ENCODE assay signal across 11 cellular contexts in the genomic region with DNA sequence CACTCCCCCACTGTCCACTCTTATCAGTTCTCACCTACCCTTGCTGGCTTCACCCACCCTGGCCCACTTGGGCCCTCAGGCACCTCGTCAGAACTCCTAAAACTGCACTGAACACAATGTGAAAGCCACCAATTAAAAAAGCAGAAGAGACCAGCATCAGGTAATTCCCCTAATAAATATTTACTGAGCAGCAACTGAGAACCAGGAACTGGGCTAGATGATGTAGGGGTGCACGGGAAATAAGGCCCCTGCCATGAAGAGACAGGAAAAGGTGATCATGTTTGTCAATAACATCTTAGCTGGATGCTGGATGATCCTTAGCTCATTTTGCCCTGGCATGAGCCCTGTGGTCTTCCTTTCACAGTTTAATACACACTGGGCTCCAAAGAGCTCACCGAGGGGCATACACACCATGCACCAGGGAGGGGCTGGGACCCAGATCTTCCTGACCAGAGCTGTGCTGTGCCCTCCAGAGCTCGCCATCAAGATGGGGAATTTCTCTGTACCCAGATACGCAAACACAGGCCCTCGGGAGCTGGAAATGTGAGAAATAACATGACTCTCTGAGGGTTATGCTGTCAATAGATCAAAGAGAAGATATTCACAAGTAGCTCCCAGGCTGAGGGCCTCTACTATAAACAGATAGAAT.
DNase-seq lines count a peak whose midpoint lies in the region; ATAC-seq and TF ChIP-seq lines count a peak whose summit lies in the region.
"Had no signal": no experiment of that assay in that cellular context is flagged by ENCODE, and none has a peak within 500 bp of the region (broad histone marks: within the 10 kb centered on the region; RNA-seq: fewer than 3 reads in every experiment).

No MANE protein-coding gene starts in this region.

- peaks cover 0 to 9% (median 4%) of the 10 kb centered on the region in 7 donors for H3K9me3 Mint-ChIP-seq in naive B cell
- H3K9me3 Mint-ChIP-seq in MCF 10A (ENCODE audit: unreplicated experiment) = no peaks in the 10 kb centered on the region
- no peaks in the 10 kb centered on the region for H3K9me3 Mint-ChIP-seq in mesothelial cell of epicardium

- POLR2A ChIA-PET in MCF 10A (lab: Yijun Ruan, JAX) = interaction anchor here (0.9 to 1.1 kb wide), 2 partner anchors 19 to 239 kb away, joined by 3 read pairs; no protein-coding TSS in a partner anchor

- intact Hi-C loops in MCF 10A (cut with micrococcal nuclease) = no loop called here

- peak overlapping the region; percentile 93 to 99 (median 96) for H3K27ac Mint-ChIP-seq in naive B cell
- H3K27ac Mint-ChIP-seq in MCF 10A (ENCODE audit: low read depth, unreplicated experiment) = no peak overlapping the region
- H3K27ac Mint-ChIP-seq in mesothelial cell of epicardium = no peak overlapping the region

- CTCF ChIA-PET in MCF 10A (lab: Yijun Ruan, JAX) = no interaction called here

- peak; percentile 65 for DNase-seq in naive B cell
- no peak for DNase-seq in iPS-NIHi7 (ENCODE audit: extremely low spot score)
- no peak for DNase-seq in activated T-cell treated with anti-CD3 and anti-CD28 coated beads for 4 hours
- no peak for DNase-seq in MCF 10A (ENCODE audit: unreplicated experiment)
- DNase-seq in mesothelial cell of epicardium (ENCODE audit: low spot score in 2 of 2, unreplicated experiment in 2 of 2) = no peak
- DNase-seq: DMS79 treated with DMSO at 0.1 percent for 48 hours, heart right ventricle, thyroid gland had no signal

- H3K36me3 Mint-ChIP-seq in naive B cell (no peaks in the 10 kb centered on the region), MCF 10A (ENCODE audit: insufficient read depth, unreplicated experiment) (no peaks in the 10 kb centered on the region), mesothelial cell of epicardium (no peaks in the 10 kb centered on the region)

- TF ChIP-seq CTCF in MCF 10A (IDR thresholded peaks at IDR 0.05; ENCODE audit: unreplicated experiment) = no peak
- no peak for TF ChIP-seq CTCF in mesothelial cell of epicardium (IDR thresholded peaks at IDR 0.05; ENCODE audit: unreplicated experiment)

- BruUV-seq in MCF 10A (replicated peaks; lab: Mats Ljungman, UMichigan) = no TSS peak

- peak; percentile 97 for ATAC-seq in GM18873 (IDR thresholded peaks at IDR 0.05; ENCODE audit: low FRiP score, unreplicated experiment)
- peak; percentile 95 for ATAC-seq in GM21515 (IDR thresholded peaks at IDR 0.05; ENCODE audit: unreplicated experiment)
- ATAC-seq in HG03135 (IDR thresholded peaks at IDR 0.05; ENCODE audit: unreplicated experiment) = peak; percentile 86
- peak; percentile 99 for ATAC-seq in naive B cell (ENCODE audit: low read depth in 2 of 2)
- ATAC-seq: heart right ventricle had no signal

- H3K4me3 Mint-ChIP-seq in naive B cell = peak overlapping the region in 7 of 8 donors; percentile 26 to 70 (median 45)
- H3K4me3 Mint-ChIP-seq in MCF 10A (ENCODE audit: unreplicated experiment) = no peak overlapping the region
- no peak overlapping the region for H3K4me3 Mint-ChIP-seq in mesothelial cell of epicardium

- no peaks in the 10 kb centered on the region for H3K27me3 Mint-ChIP-seq in naive B cell
- no peaks in the 10 kb centered on the region for H3K27me3 Mint-ChIP-seq in MCF 10A (ENCODE audit: insufficient read depth, unreplicated experiment)
- H3K27me3 Mint-ChIP-seq in mesothelial cell of epicardium (ENCODE audit: low read depth) = no peaks in the 10 kb centered on the region

- H3K4me1 Mint-ChIP-seq in naive B cell = peaks cover 10 to 27% (median 19%) of the 10 kb centered on the region in 3 donors
- H3K4me1 Mint-ChIP-seq in MCF 10A (ENCODE audit: insufficient read depth, unreplicated experiment) = no peaks in the 10 kb centered on the region
- H3K4me1 Mint-ChIP-seq in mesothelial cell of epicardium = peaks cover 6% of the 10 kb centered on the region

Comparison
In these comparisons a context has a peak if more than half of its experiments do, and no peak if none do; other contexts are left out.
1. H3K27ac Mint-ChIP-seq: peak in naive B cell (6 of 6); none in MCF 10A (single experiment) and mesothelial cell of epicardium (single experiment).
2. H3K4me3 Mint-ChIP-seq: peak in naive B cell (7 of 8); none in MCF 10A (single experiment) and mesothelial cell of epicardium (single experiment).
3. Peak in every context shown above with its lines, with median percentiles within 50 percentile points of each other: ATAC-seq.